ENCODE assay signal across 8 cellular contexts in genomic region chr7:74275401-74275881, GRCh38. TPM values are rescaled to one million over a fixed set of nuclear protein-coding genes. Genes with fewer than 3 reads are reported as not detected.
DNase-seq lines count a peak whose midpoint lies in the region; ATAC-seq and TF ChIP-seq lines count a peak whose summit lies in the region.

No MANE protein-coding gene starts in this region.

- no peak for ATAC-seq in GM19395 (IDR thresholded peaks at IDR 0.05; ENCODE audit: unreplicated experiment)
- ATAC-seq in GM18870 (IDR thresholded peaks at IDR 0.05; ENCODE audit: unreplicated experiment), result no peak

- no peaks in the 10 kb centered on the region for H3K36me3 ChIP-seq in A673 (ENCODE audit: insufficient read depth, low read length, poor library complexity, severe bottlenecking)

- no peaks in the 10 kb centered on the region for H3K27me3 ChIP-seq in A673 (replicated peaks; ENCODE audit: insufficient read depth, low read depth, low read length, poor library complexity)

- no peak overlapping the region for H3K4me3 ChIP-seq in A673 (ENCODE audit: low read depth, low read length, poor library complexity, severe bottlenecking)

- no peak overlapping the region for H3K4me3 Mint-ChIP-seq in activated naive CD4-positive, alpha-beta T cell treated with anti-CD3 and anti-CD28 coated beads for 36 hours

- H3K9me3 ChIP-seq in A673 (ENCODE audit: low read depth, low read length, poor library complexity, severe bottlenecking), result no peaks in the 10 kb centered on the region

- no peak for DNase-seq in A673 (ENCODE audit: low spot score)
- peak; percentile 29 for DNase-seq in UCSD-AML1 (lab: John Stamatoyannopoulos, UW; ENCODE audit: unreplicated experiment)
- peak; percentile 70 for DNase-seq in iPS-NIHi11 (ENCODE audit: low spot score)
- no peak for DNase-seq in activated naive CD4-positive, alpha-beta T cell treated with anti-CD3 and anti-CD28 coated beads for 36 hours
- DNase-seq in NCI-H2171 treated with DMSO at 0.1 percent for 48 hours (lab: John Stamatoyannopoulos, UW), result no peak

- intact Hi-C loops in A673 (cut with micrococcal nuclease; ENCODE audit: unreplicated experiment), result no loop called here
- intact Hi-C loops in activated naive CD4-positive, alpha-beta T cell treated with anti-CD3 and anti-CD28 coated beads for 36 hours (cut with micrococcal nuclease), result loop anchor here (1.0 kb wide), 1 partner anchor 126 kb away; no protein-coding TSS in a partner anchor

- peak; percentile 62 for TF ChIP-seq CTCF in A673 (conservative IDR thresholded peaks at IDR 0.05; ENCODE audit: low read depth, low read length)
- peak; percentile 91 for TF ChIP-seq CTCF in GM12874 (IDR thresholded peaks at IDR 0.05; ENCODE audit: insufficient read depth, low read depth, low read length)

- H3K27ac Mint-ChIP-seq in activated naive CD4-positive, alpha-beta T cell treated with anti-CD3 and anti-CD28 coated beads for 36 hours, result no peak overlapping the region

- POLR2A ChIA-PET in A673 (lab: Charles Lee; ENCODE audit: low non-redundant PET), result no interaction called here

- no peaks in the 10 kb centered on the region for H3K9me3 Mint-ChIP-seq in activated naive CD4-positive, alpha-beta T cell treated with anti-CD3 and anti-CD28 coated beads for 36 hours

- CTCF ChIA-PET in A673 (lab: Charles Lee), result interaction anchor here (0.6 to 1.6 kb wide), 6 partner anchors 9 to 1320 kb away, joined by 3 to 8 read pairs (median 4); partner anchors contain the start of gene CLIP2
- CTCF ChIA-PET in activated naive CD4-positive, alpha-beta T cell treated with anti-CD3 and anti-CD28 coated beads for 36 hours (lab: Charles Lee), result interaction anchor here (0.6 to 1.2 kb wide), 9 partner anchors 11 to 356 kb away, joined by 3 to 4 read pairs (median 3); no protein-coding TSS in a partner anchor

- H3K4me1 ChIP-seq in A673 (ENCODE audit: insufficient read depth, low read length, poor library complexity, severe bottlenecking), result peaks cover 20% of the 10 kb centered on the region

- no peaks in the 10 kb centered on the region for H3K36me3 Mint-ChIP-seq in activated naive CD4-positive, alpha-beta T cell treated with anti-CD3 and anti-CD28 coated beads for 36 hours (ENCODE audit: low read depth)

- peaks cover 13% of the 10 kb centered on the region for H3K4me1 Mint-ChIP-seq in activated naive CD4-positive, alpha-beta T cell treated with anti-CD3 and anti-CD28 coated beads for 36 hours (ENCODE audit: low read depth)

- BruUV-seq in A673 (replicated peaks; lab: Mats Ljungman, UMichigan), result no TSS peak

- peaks cover 3% of the 10 kb centered on the region for H3K27me3 Mint-ChIP-seq in activated naive CD4-positive, alpha-beta T cell treated with anti-CD3 and anti-CD28 coated beads for 36 hours (ENCODE audit: low read depth)

- H3K27ac ChIP-seq in A673 (ENCODE audit: low read depth, low read length, poor library complexity, severe bottlenecking), result no peak overlapping the region

RNA-seq across cellular contexts. Expression of gene CLIP2, which starts 13.8 kb away (rescaled TPM):
- total RNA-seq in A673 (2021), result 28.9 and 33.3 TPM in 2 replicates
- 1 to 10 TPM; 1.2 to 1.6 TPM for total RNA-seq in activated naive CD4-positive, alpha-beta T cell treated with anti-CD3 and anti-CD28 coated beads for 36 hours

RNA-seq across cellular contexts. Expression of gene RFC2, which starts 21.2 kb away (rescaled TPM):
- total RNA-seq in A673 (2021), result 113 and 125 TPM in 2 replicates
- 10 to 100 TPM; 91.5 to 96.0 TPM for total RNA-seq in activated naive CD4-positive, alpha-beta T cell treated with anti-CD3 and anti-CD28 coated beads for 36 hours

Comparison
In these comparisons a context has a peak if more than half of its experiments do, and no peak if none do; other contexts are left out.
1. DNase-seq: peak in UCSD-AML1 (single experiment) and iPS-NIHi11 (single experiment); none in A673 (single experiment), activated naive CD4-positive, alpha-beta T cell treated with anti-CD3 and anti-CD28 coated beads for 36 hours (single experiment) and NCI-H2171 treated with DMSO at 0.1 percent for 48 hours (single experiment).
2. RNA of gene CLIP2, which starts 13.8 kb away (total RNA-seq): 28.9 to 33.3 TPM in A673; 1.2 to 1.6 TPM in activated naive CD4-positive, alpha-beta T cell treated with anti-CD3 and anti-CD28 coated beads for 36 hours; every median in the first group is over 10 times any median in the second.